In genomic region chr17:8380049-8380448, GRCh38 we compare ENCODE assay signal across 15 cellular contexts. TPM values are rescaled to one million over a fixed set of nuclear protein-coding genes. Genes with fewer than 3 reads are reported as not detected.
A peak's percentile ranks its signal among the peaks of the same experiment; 100 is the strongest.
DNase-seq lines count a peak whose midpoint lies in the region; ATAC-seq, FAIRE-seq and TF ChIP-seq lines count a peak whose summit lies in the region.
"Had no signal": no experiment of that assay in that cellular context is flagged by ENCODE, and none has a peak within 500 bp of the region (broad histone marks: within the 10 kb centered on the region; RNA-seq: fewer than 3 reads in every experiment).

No MANE protein-coding gene starts in this region.

- no peak overlapping the region for H4K5ac ChIP-seq in H1 (ENCODE audit: insufficient read length, low read depth, low read length)

- no peak overlapping the region for H3K56ac ChIP-seq in H1 (replicated peaks; ENCODE audit: insufficient read length, low read depth, low read length)

- peaks cover 81% of the 10 kb centered on the region for H3K4me1 Mint-ChIP-seq in activated naive CD4-positive, alpha-beta T cell treated with anti-CD3 and anti-CD28 coated beads, Interleukin-2, amount 10 ng/mL, durations not matched to agents 7 days and 5 days

- H3K9me3 Mint-ChIP-seq in activated naive CD4-positive, alpha-beta T cell treated with anti-CD3 and anti-CD28 coated beads, Interleukin-2, amount 10 ng/mL, durations not matched to agents 7 days and 5 days, result no peaks in the 10 kb centered on the region

- peak overlapping the region; percentile 28 for H3K27ac Mint-ChIP-seq in activated naive CD4-positive, alpha-beta T cell treated with anti-CD3 and anti-CD28 coated beads, Interleukin-2, amount 10 ng/mL, durations not matched to agents 7 days and 5 days

- H2AFZ ChIP-seq in OCI-LY1 (ENCODE audit: low read length) (no peak overlapping the region), H1 (ENCODE audit: low read length) (no peak overlapping the region), smooth muscle cell (ENCODE audit: low read depth) (no peak overlapping the region)

- H3K9ac ChIP-seq in OCI-LY1 (ENCODE audit: low read length), result peak overlapping the region; percentile 91; the same call in 1 of the 2 replicates
- H3K9ac ChIP-seq in H1 (replicated peaks in 1 of 4; ENCODE audit: extremely low read depth in 1 of 4, low read depth in 3 of 4, low read length in 3 of 4), result no peak overlapping the region
- peak overlapping the region; percentile 8 for H3K9ac ChIP-seq in smooth muscle cell (ENCODE audit: low read depth)

- no peaks in the 10 kb centered on the region for H3K27me3 Mint-ChIP-seq in activated naive CD4-positive, alpha-beta T cell treated with anti-CD3 and anti-CD28 coated beads, Interleukin-2, amount 10 ng/mL, durations not matched to agents 7 days and 5 days

- no peak for TF ChIP-seq EP300 in H1 (IDR thresholded peaks at IDR 0.05; ENCODE audit: borderline replicate concordance in 1 of 2, low read depth in 2 of 2, low read length in 2 of 2)

- no peak overlapping the region for H2BK5ac ChIP-seq in H1 (ENCODE audit: low read depth, low read length)

- POLR2A ChIA-PET in H1 (lab: Charles Lee; ENCODE audit: partially characterized antibody), result interaction anchor here (0.7 to 4.3 kb wide), 9 partner anchors 17 to 156 kb away, joined by 3 to 30 read pairs (median 4); no protein-coding TSS in a partner anchor

- 88% methylated on average over 3 of the region's 3 CpGs; no CpG with 5 or more reads in 1 of the 2 experiments for WGBS in H1 (ENCODE audit: extremely low coverage in 1 of 2, insufficient coverage in 1 of 2, insufficient read length in 1 of 2, insufficient replicate concordance in 2 of 2, low coverage in 1 of 2, low lambda C conversion rate in 2 of 2, missing lambda C conversion rate in 1 of 2), 2 experiments
- 84% methylated on average over 3 of the region's 3 CpGs for WGBS in smooth muscle cell (ENCODE audit: low lambda C conversion rate)

- H3K27me3 ChIP-seq in OCI-LY1 (ENCODE audit: insufficient read depth, low read length), result no peaks in the 10 kb centered on the region
- no peaks in the 10 kb centered on the region for H3K27me3 ChIP-seq in H1 (replicated peaks in 1 of 4; ENCODE audit: control insufficient read depth in 3 of 4, extremely low read depth in 1 of 4, insufficient read depth in 3 of 4, low read length in 3 of 4)
- no peaks in the 10 kb centered on the region for H3K27me3 ChIP-seq in smooth muscle cell (ENCODE audit: low read depth)
- H3K27me3 ChIP-seq: right atrium auricular region, thyroid gland had no signal

- no peak overlapping the region for H2BK120ac ChIP-seq in H1 (replicated peaks; ENCODE audit: low read depth, low read length)

- TF ChIP-seq CTCF in OCI-LY1 (IDR thresholded peaks at IDR 0.05; ENCODE audit: low read length), result no peak
- TF ChIP-seq CTCF in H1 (IDR thresholded peaks at IDR 0.05; ENCODE audit: control extremely low read depth in 1 of 3, insufficient read depth in 1 of 3, low read depth in 1 of 3, low read length in 3 of 3), result no peak
- TF ChIP-seq CTCF in smooth muscle cell (IDR thresholded peaks at IDR 0.05; ENCODE audit: borderline replicate concordance, insufficient read depth, poor library complexity, severe bottlenecking), result no peak

- H3K9me3 ChIP-seq in OCI-LY1 (ENCODE audit: low read length) (no peaks in the 10 kb centered on the region), H1 (ENCODE audit: insufficient read depth in 2 of 2, low read depth in 1 of 2, low read length in 1 of 2) (no peaks in the 10 kb centered on the region), smooth muscle cell (replicated peaks; ENCODE audit: low read depth) (no peaks in the 10 kb centered on the region)
- H3K9me3 ChIP-seq: right atrium auricular region, thyroid gland had no signal

- peaks cover 65% of the 10 kb centered on the region for H3K36me3 ChIP-seq in OCI-LY1 (ENCODE audit: insufficient read depth, low read length)
- peaks cover 27 to 53% (median 41%) of the 10 kb centered on the region in 4 experiments for H3K36me3 ChIP-seq in H1 (ENCODE audit: control insufficient read depth in 2 of 4, insufficient read depth in 4 of 4, low read length in 3 of 4)
- H3K36me3 ChIP-seq in smooth muscle cell (ENCODE audit: low read depth), result no peaks in the 10 kb centered on the region

- no peak for FAIRE-seq in H1 (lab: Jason Lieb, UNC)
- FAIRE-seq: endometrium, H54 had no signal

- H4K91ac ChIP-seq in H1 (replicated peaks; ENCODE audit: insufficient read length, low read length), result no peak overlapping the region

- no peak overlapping the region for H3K14ac ChIP-seq in H1 (ENCODE audit: insufficient read length)

- H3K4me2 ChIP-seq in OCI-LY1 (ENCODE audit: low read length) (peak overlapping the region; percentile 87), H1 (ENCODE audit: insufficient read depth in 1 of 2, low read depth in 2 of 2, low read length in 2 of 2) (peak overlapping the region; percentile 80 to 87; a peak in 3 of 4 replicates), smooth muscle cell (peak overlapping the region; percentile 98)

- no peak overlapping the region for H2BK12ac ChIP-seq in H1 (ENCODE audit: low read depth, low read length)

- DNase-seq in activated naive CD4-positive, alpha-beta T cell treated with anti-CD3 and anti-CD28 coated beads, Interleukin-2, amount 10 ng/mL, durations not matched to agents 7 days and 5 days, result no peak
- no peak for DNase-seq in activated naive CD4-positive, alpha-beta T cell (lab: John Stamatoyannopoulos, UW)
- DNase-seq in H1 (ENCODE audit: low read depth in 1 of 2, low spot score in 2 of 2) (no peak), smooth muscle cell (lab: John Stamatoyannopoulos, UW; ENCODE audit: unreplicated experiment) (no peak), NCI-H345 (lab: John Stamatoyannopoulos, UW) (no peak)
- DNase-seq in activated CD4-positive, CD25-positive, alpha-beta regulatory T cell treated with anti-CD3 and anti-CD28 coated beads, Interleukin-2, amount 50 U/mL, for 72 hours, result no peak
- DNase-seq: amniotic stem cell, midbrain, thyroid gland had no signal

- H3K18ac ChIP-seq in H1 (ENCODE audit: extremely low read depth, low read length), result no peak overlapping the region

- H3K36me3 Mint-ChIP-seq in activated naive CD4-positive, alpha-beta T cell treated with anti-CD3 and anti-CD28 coated beads, Interleukin-2, amount 10 ng/mL, durations not matched to agents 7 days and 5 days, result peaks cover 68% of the 10 kb centered on the region

- peaks cover 12% of the 10 kb centered on the region for H3K23me2 ChIP-seq in H1 (ENCODE audit: low read depth, low read length)

- H3K79me2 ChIP-seq in OCI-LY1 (ENCODE audit: insufficient read depth, low read length) (peaks cover 19% of the 10 kb centered on the region), H1 (ENCODE audit: control insufficient read depth in 1 of 2, insufficient read depth in 2 of 2, low read length in 2 of 2) (peaks cover 13 to 40% of the 10 kb centered on the region in 2 experiments; a peak in 3 of 4 replicates), smooth muscle cell (ENCODE audit: low read depth) (peaks cover 52% of the 10 kb centered on the region)

- no peak for TF ChIP-seq RAD21 in H1 (IDR thresholded peaks at IDR 0.05 in 1 of 2, conservative IDR thresholded peaks at IDR 0.05 in 1 of 2; ENCODE audit: low read depth in 2 of 2, low read length in 2 of 2)

- no peak overlapping the region for H4K8ac ChIP-seq in H1 (ENCODE audit: extremely low read depth, insufficient read depth, low read length)

- no peaks in the 10 kb centered on the region for H3K9me2 ChIP-seq in OCI-LY1 (ENCODE audit: low read depth, low read length)

- H2BK20ac ChIP-seq in H1 (ENCODE audit: low read length), result no peak overlapping the region

- H3K4ac ChIP-seq in H1 (replicated peaks; ENCODE audit: insufficient read length, low read depth, low read length), result no peak overlapping the region

- H2BK15ac ChIP-seq in H1 (ENCODE audit: low read length), result no peak overlapping the region

- peak overlapping the region; percentile 89 for H3K4me3 ChIP-seq in OCI-LY1 (ENCODE audit: low read depth, low read length, poor library complexity, severe bottlenecking)
- H3K4me3 ChIP-seq in H1 (ENCODE audit: extremely low read depth in 1 of 4, insufficient read depth in 2 of 4, low read depth in 3 of 4, low read length in 4 of 4), result peak overlapping the region in 1 of 4 experiments; percentile 100; a peak in 2 of 8 replicates
- H3K4me3 ChIP-seq in smooth muscle cell, result no peak overlapping the region
- H3K4me3 ChIP-seq: right atrium auricular region, thyroid gland had no signal

- H3K4me1 ChIP-seq in OCI-LY1 (ENCODE audit: insufficient read depth, low read length, severe bottlenecking) (peaks cover 62% of the 10 kb centered on the region), H1 (replicated peaks in 1 of 4; ENCODE audit: control insufficient read depth in 3 of 4, insufficient read depth in 4 of 4, low read length in 3 of 4) (peaks cover 0 to 19% (median 4%) of the 10 kb centered on the region in 4 experiments; a peak in 5 of 7 replicates), smooth muscle cell (ENCODE audit: low read depth) (peaks cover 26% of the 10 kb centered on the region)

- no peak overlapping the region for H3K4me3 Mint-ChIP-seq in activated naive CD4-positive, alpha-beta T cell treated with anti-CD3 and anti-CD28 coated beads, Interleukin-2, amount 10 ng/mL, durations not matched to agents 7 days and 5 days

- H3F3A ChIP-seq in OCI-LY1 (ENCODE audit: insufficient read depth, low read length) (peaks cover 18% of the 10 kb centered on the region), smooth muscle cell (ENCODE audit: low read depth) (peaks cover 58% of the 10 kb centered on the region)

- no peak overlapping the region for H3K23ac ChIP-seq in H1 (ENCODE audit: insufficient read length)

- CTCF ChIA-PET in activated naive CD4-positive, alpha-beta T cell treated with anti-CD3 and anti-CD28 coated beads, Interleukin-2, amount 10 ng/mL, durations not matched to agents 7 days and 5 days (lab: Charles Lee), result no interaction called here
- CTCF ChIA-PET in H1 (lab: Charles Lee; ENCODE audit: partially characterized antibody), result no interaction called here

- H3K79me1 ChIP-seq in H1 (ENCODE audit: low read depth, low read length), result 0 out of 2 replicates have a peak, but pooled peaks cover 2% of the 10 kb centered on the region

- H3K27ac ChIP-seq in OCI-LY1 (ENCODE audit: low read depth, low read length, poor library complexity, severe bottlenecking) (no peak overlapping the region), H1 (ENCODE audit: low read depth, low read length) (no peak overlapping the region), smooth muscle cell (ENCODE audit: low read depth) (peak overlapping the region; percentile 73)
- H3K27ac ChIP-seq: right atrium auricular region, thyroid gland had no signal

- H2AK5ac ChIP-seq in H1 (ENCODE audit: low read depth, low read length), result no peak overlapping the region

- H4K20me1 ChIP-seq in OCI-LY1 (ENCODE audit: insufficient read depth, low read length), result no peaks in the 10 kb centered on the region
- H4K20me1 ChIP-seq in H1 (replicated peaks in 1 of 2; ENCODE audit: control insufficient read depth in 1 of 2, insufficient read depth in 2 of 2, low read length in 2 of 2), result peaks cover 10 to 15% of the 10 kb centered on the region in 2 experiments
- peaks cover 46% of the 10 kb centered on the region for H4K20me1 ChIP-seq in smooth muscle cell (ENCODE audit: low read depth)

- ATAC-seq in HG03045 (IDR thresholded peaks at IDR 0.05; ENCODE audit: unreplicated experiment), result no peak

- no peak for TF ChIP-seq POLR2A in H1 (IDR thresholded peaks at IDR 0.05; ENCODE audit: control extremely low read depth in 1 of 2, low read depth in 2 of 2, low read length in 2 of 2)

RNA-seq across cellular contexts. Expression of gene RPL26, which starts 2.9 kb away (rescaled TPM):
- total RNA-seq in H1 (2021; fragmentation: NEBNext Ultra II Directional; extraction: Animal tissue kit (Norgen Biotek cat#: 25700)), result 1,963 and 1,980 TPM in 2 replicates
- 1,277 and 2,554 TPM in 2 replicates for polyA plus RNA-seq in H1 (2011; rRNA removed)
- polyA plus RNA-seq in H1 (2011; cell fraction: cytosol; rRNA removed), result 4,614 TPM
- polyA plus RNA-seq in H1 (2011; cell fraction: nucleus; rRNA removed), result 1,124 TPM
- 3,459 to 5,414 TPM (median 3,765 TPM) in 4 replicates for polyA plus RNA-seq in H1 (2012, experiment 1 of 2)
- 5,853 TPM for polyA plus RNA-seq in H1 (2012, experiment 2 of 2)
- 6,093 TPM for polyA plus RNA-seq in H1 (2013, experiment 1 of 2)
- 5,996 TPM for polyA plus RNA-seq in H1 (2013, experiment 2 of 2)
- 979 and 1,967 TPM in 2 replicates for polyA minus RNA-seq in H1 (2011; rRNA and poly(A)+ RNA removed)
- polyA minus RNA-seq in H1 (2011; cell fraction: cytosol; rRNA and poly(A)+ RNA removed), result 386 TPM
- 791 TPM for polyA minus RNA-seq in H1 (2011; cell fraction: nucleus; rRNA and poly(A)+ RNA removed)
- total RNA-seq in smooth muscle cell, result 3,019 and 3,533 TPM in 2 replicates
- 367 and 426 TPM in 2 replicates for polyA plus RNA-seq in smooth muscle cell

RNA-seq across cellular contexts. Expression of gene RNF222, which starts 17.6 kb away (rescaled TPM):
- not detected in 2 replicates for total RNA-seq in H1 (2021; fragmentation: NEBNext Ultra II Directional; extraction: Animal tissue kit (Norgen Biotek cat#: 25700))
- polyA plus RNA-seq in H1 (2011; rRNA removed) (not detected in 2 replicates), smooth muscle cell (0.32 and 0.49 TPM in 2 replicates)
- not detected for polyA plus RNA-seq in H1 (2011; cell fraction: cytosol; rRNA removed)
- not detected for polyA plus RNA-seq in H1 (2011; cell fraction: nucleus; rRNA removed)
- polyA plus RNA-seq in H1 (2012, experiment 1 of 2), result 0.05 to 0.08 TPM in 2 of 4 replicates, not detected in the others
- polyA plus RNA-seq in H1 (2012, experiment 2 of 2), result not detected
- 0.04 TPM for polyA plus RNA-seq in H1 (2013, experiment 1 of 2)
- polyA plus RNA-seq in H1 (2013, experiment 2 of 2), result 0.06 TPM
- polyA minus RNA-seq in H1 (2011; rRNA and poly(A)+ RNA removed), result not detected in 2 replicates
- not detected for polyA minus RNA-seq in H1 (2011; cell fraction: cytosol; rRNA and poly(A)+ RNA removed)
- not detected for polyA minus RNA-seq in H1 (2011; cell fraction: nucleus; rRNA and poly(A)+ RNA removed)
- 0.54 and 1.6 TPM in 2 replicates for total RNA-seq in smooth muscle cell
- total RNA-seq: LHCN-M2, right atrium auricular region, thyroid gland had no signal

RNA-seq across cellular contexts. Expression of gene ODF4, which starts 40.4 kb away (rescaled TPM):
- total RNA-seq in H1 (2021; fragmentation: NEBNext Ultra II Directional; extraction: Animal tissue kit (Norgen Biotek cat#: 25700)), result not detected in 2 replicates
- polyA plus RNA-seq in H1 (2011; rRNA removed) (not detected in 2 replicates), smooth muscle cell (not detected in 2 replicates)
- not detected for polyA plus RNA-seq in H1 (2011; cell fraction: cytosol; rRNA removed)
- not detected for polyA plus RNA-seq in H1 (2011; cell fraction: nucleus; rRNA removed)
- polyA plus RNA-seq in H1 (2012, experiment 1 of 2), result not detected in 4 replicates
- not detected for polyA plus RNA-seq in H1 (2012, experiment 2 of 2)
- polyA plus RNA-seq in H1 (2013, experiment 1 of 2), result not detected
- polyA plus RNA-seq in H1 (2013, experiment 2 of 2), result not detected
- polyA minus RNA-seq in H1 (2011; rRNA and poly(A)+ RNA removed), result not detected in 2 replicates
- polyA minus RNA-seq in H1 (2011; cell fraction: cytosol; rRNA and poly(A)+ RNA removed), result not detected
- not detected for polyA minus RNA-seq in H1 (2011; cell fraction: nucleus; rRNA and poly(A)+ RNA removed)
- not detected in 2 replicates for total RNA-seq in smooth muscle cell
- total RNA-seq: LHCN-M2, right atrium auricular region, thyroid gland had no signal

RNA-seq across cellular contexts. Expression of gene NDEL1, which starts 55.6 kb away (rescaled TPM):
- total RNA-seq in H1 (2021; fragmentation: NEBNext Ultra II Directional; extraction: Animal tissue kit (Norgen Biotek cat#: 25700)), result 31.3 and 32.9 TPM in 2 replicates
- polyA plus RNA-seq in H1 (2011; rRNA removed) (31.1 and 31.2 TPM in 2 replicates), smooth muscle cell (82.0 and 82.6 TPM in 2 replicates)
- polyA plus RNA-seq in H1 (2011; cell fraction: cytosol; rRNA removed), result 24.0 TPM
- polyA plus RNA-seq in H1 (2011; cell fraction: nucleus; rRNA removed), result 25.5 TPM
- 16.9 to 24.7 TPM (median 18.6 TPM) in 4 replicates for polyA plus RNA-seq in H1 (2012, experiment 1 of 2)
- polyA plus RNA-seq in H1 (2012, experiment 2 of 2), result 8.4 TPM
- 21.6 TPM for polyA plus RNA-seq in H1 (2013, experiment 1 of 2)
- polyA plus RNA-seq in H1 (2013, experiment 2 of 2), result 22.6 TPM
- 20.7 and 24.7 TPM in 2 replicates for polyA minus RNA-seq in H1 (2011; rRNA and poly(A)+ RNA removed)
- 19.1 TPM for polyA minus RNA-seq in H1 (2011; cell fraction: cytosol; rRNA and poly(A)+ RNA removed)
- 39.1 TPM for polyA minus RNA-seq in H1 (2011; cell fraction: nucleus; rRNA and poly(A)+ RNA removed)
- 103 and 111 TPM in 2 replicates for total RNA-seq in smooth muscle cell

Comparison
In these comparisons a context has a peak if more than half of its experiments do, and no peak if none do; other contexts are left out.
1. H3K9ac ChIP-seq: peak in OCI-LY1 (single experiment) and smooth muscle cell (single experiment); none in H1 (0 of 4).
2. Peak in every context shown above with its lines, with median percentiles within 50 percentile points of each other: H3K4me2 ChIP-seq.